ENCODE assay signal across 16 cellular contexts in genomic region chr4:140867338-140867737, GRCh38.
DNase-seq lines count a peak whose midpoint lies in the region; ATAC-seq and TF ChIP-seq lines count a peak whose summit lies in the region.
"Had no signal": no experiment of that assay in that cellular context is flagged by ENCODE, and none has a peak within 500 bp of the region (broad histone marks: within the 10 kb centered on the region; RNA-seq: fewer than 3 reads in every experiment).

No MANE protein-coding gene starts in this region.

- ATAC-seq in heart left ventricle (peak; percentile 56 to 73 (median 70)), Right ventricle myocardium inferior (no peak), heart right ventricle (peak; percentile 20 to 78 (median 59))
- ATAC-seq: GM12878, HCT116 had no signal

- H3K27ac ChIP-seq in heart left ventricle (peak overlapping the region in 7 of 12 donors; percentile 6 to 66 (median 39)), heart right ventricle (peak overlapping the region in 5 of 10 donors; percentile 20 to 51 (median 43)), muscle layer of colon (ENCODE audit: low read depth, low read length) (peak overlapping the region; percentile 48)
- H3K27ac ChIP-seq: BLaER1 treated with 17β-estradiol and CSF1 and Interleukin-3, amounts not matched to agents 10 nM and 100 nM; GM23248; HL-60 had no signal

- DNase-seq in heart left ventricle (no peak), Right ventricle myocardium inferior (ENCODE audit: missing footprints) (no peak), heart right ventricle (no peak), cortex of kidney (lab: John Stamatoyannopoulos, UW) (no peak), NCI-H526 (lab: John Stamatoyannopoulos, UW) (no peak), glutamatergic neuron (no peak)
- DNase-seq: ACHN; Calu3; CD4-positive, alpha-beta T cell; DMS 273 treated with DMSO at 0.1 percent for 48 hours; GM23248 had no signal

- no peak overlapping the region for H3K4me3 Mint-ChIP-seq in glutamatergic neuron (ENCODE audit: unreplicated experiment)
- H3K4me3 Mint-ChIP-seq: CD4-positive, alpha-beta T cell had no signal

- H3K4me1 ChIP-seq in heart left ventricle (peaks cover 0 to 39% (median 12%) of the 10 kb centered on the region in 12 donors), heart right ventricle (peaks cover 0 to 47% (median 11%) of the 10 kb centered on the region in 9 donors), muscle layer of colon (ENCODE audit: insufficient read depth, low read length) (peaks cover 24% of the 10 kb centered on the region)

- H3K4me3 ChIP-seq in heart left ventricle (no peak overlapping the region), heart right ventricle (no peak overlapping the region), muscle layer of colon (ENCODE audit: low read depth in 1 of 2, low read length in 2 of 2) (no peak overlapping the region)
- H3K4me3 ChIP-seq: BLaER1 treated with 17β-estradiol and CSF1 and Interleukin-3, amounts not matched to agents 10 nM and 100 nM; GM12878; GM23248 had no signal

- TF ChIP-seq CTCF in heart left ventricle (IDR thresholded peaks at IDR 0.05): no peak
- no peak for TF ChIP-seq CTCF in heart right ventricle (IDR thresholded peaks at IDR 0.05)
- TF ChIP-seq CTCF in glutamatergic neuron (IDR thresholded peaks at IDR 0.05; ENCODE audit: partially characterized antibody, unreplicated experiment): no peak

- no peaks in the 10 kb centered on the region for H3K9me3 ChIP-seq in heart left ventricle
- H3K9me3 ChIP-seq in heart right ventricle: no peaks in the 10 kb centered on the region
- no peaks in the 10 kb centered on the region for H3K9me3 ChIP-seq in muscle layer of colon (ENCODE audit: low read length)
- H3K9me3 ChIP-seq: BLaER1 treated with 17β-estradiol and CSF1 and Interleukin-3, amounts not matched to agents 10 nM and 100 nM had no signal

- H3K36me3 ChIP-seq in heart left ventricle (peaks cover 0 to 10% (median 0%) of the 10 kb centered on the region in 9 donors), heart right ventricle (peaks cover 0 to 12% (median 0%) of the 10 kb centered on the region in 9 donors), muscle layer of colon (ENCODE audit: insufficient read depth, low read length) (peaks cover 10% of the 10 kb centered on the region)
- H3K36me3 ChIP-seq: BLaER1 treated with 17β-estradiol and CSF1 and Interleukin-3, amounts not matched to agents 10 nM and 100 nM had no signal

- no peaks in the 10 kb centered on the region for H3K27me3 ChIP-seq in heart left ventricle
- no peaks in the 10 kb centered on the region for H3K27me3 ChIP-seq in heart right ventricle
- no peaks in the 10 kb centered on the region for H3K27me3 ChIP-seq in muscle layer of colon (ENCODE audit: control insufficient read depth in 1 of 2, insufficient read depth in 2 of 2, low read length in 2 of 2)
- H3K27me3 ChIP-seq: BLaER1 treated with 17β-estradiol and CSF1 and Interleukin-3, amounts not matched to agents 10 nM and 100 nM had no signal

- no peaks in the 10 kb centered on the region for H3K36me3 Mint-ChIP-seq in glutamatergic neuron (ENCODE audit: unreplicated experiment)

- no peaks in the 10 kb centered on the region for H3K9me3 Mint-ChIP-seq in glutamatergic neuron (ENCODE audit: unreplicated experiment)
- H3K9me3 Mint-ChIP-seq: CD4-positive, alpha-beta T cell had no signal

- H3K9ac ChIP-seq in muscle layer of colon (ENCODE audit: low read length): no peak overlapping the region
- H3K9ac ChIP-seq: BLaER1 treated with 17β-estradiol and CSF1 and Interleukin-3, amounts not matched to agents 10 nM and 100 nM; GM23248 had no signal

- H3K4me1 Mint-ChIP-seq in glutamatergic neuron (ENCODE audit: low read depth, unreplicated experiment): peaks cover under 1% of the 10 kb centered on the region

- H3K27ac Mint-ChIP-seq in glutamatergic neuron (ENCODE audit: unreplicated experiment): no peak overlapping the region
- H3K27ac Mint-ChIP-seq: CD4-positive, alpha-beta T cell had no signal

- H3K27me3 Mint-ChIP-seq in glutamatergic neuron (ENCODE audit: unreplicated experiment): no peaks in the 10 kb centered on the region

- 47 to 66% (median 54%) methylated on average over 3 of the region's 3 CpGs for WGBS in heart left ventricle, 4 donors
- 45 to 67% methylated on average over 3 of the region's 3 CpGs for WGBS in heart right ventricle, 2 donors

- intact Hi-C loops in heart left ventricle (cut with DNase I): loop anchor here in 4 of 10 donors (10.0 kb wide), 1 partner anchor 117 kb away; no protein-coding TSS in a partner anchor
- intact Hi-C loops in Right ventricle myocardium inferior (cut with DNase I): loop anchor here (5.0 kb wide), 1 partner anchor 355 kb away; the partner anchor contains the start of gene ZNF330
- intact Hi-C loops in heart right ventricle (cut with DNase I): loop anchor here in 6 of 10 donors (5.0 to 10.0 kb wide), 6 partner anchors 117 to 1715 kb away; partner anchors contain the start of gene ZNF330 (in 2 of the 6)

- no peak for TF ChIP-seq POLR2A in heart left ventricle (IDR thresholded peaks at IDR 0.05)
